25 cellular contexts compared by ENCODE assay signal in the genomic region with DNA sequence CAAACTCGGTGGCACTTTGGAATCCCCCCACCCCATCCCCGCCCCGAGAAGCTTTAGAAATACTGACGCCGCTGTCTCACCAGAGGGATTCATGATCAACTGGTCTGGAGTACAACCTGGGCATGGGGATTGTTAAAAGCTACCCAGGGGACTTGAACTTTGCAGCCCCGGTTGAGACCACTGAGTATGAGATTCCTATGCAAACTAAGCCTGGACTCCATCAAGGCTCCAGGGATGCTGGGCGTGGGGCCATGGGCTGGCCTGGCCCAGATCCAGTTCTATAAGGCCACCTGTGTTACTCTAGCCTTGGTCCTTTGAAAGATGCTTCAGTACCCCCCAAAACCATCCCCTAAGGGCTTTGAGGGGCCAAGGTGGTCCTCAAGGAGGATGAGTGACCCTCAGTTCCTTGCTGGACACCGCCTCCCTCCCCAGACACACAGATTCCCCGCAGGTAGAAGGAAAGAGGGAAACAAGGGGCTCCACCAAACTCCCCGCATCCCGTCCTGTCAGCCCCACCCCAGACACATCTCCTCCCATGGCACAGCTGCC.
DNase-seq lines count a peak whose midpoint lies in the region; ATAC-seq and TF ChIP-seq lines count a peak whose summit lies in the region.
"Had no signal": no experiment of that assay in that cellular context is flagged by ENCODE, and none has a peak within 500 bp of the region (broad histone marks: within the 10 kb centered on the region; RNA-seq: fewer than 3 reads in every experiment).

No MANE protein-coding gene starts in this region.

- H3K9me3 ChIP-seq in T-helper 17 cell (ENCODE audit: control insufficient read depth, low read length, poor library complexity, severe bottlenecking) (no peaks in the 10 kb centered on the region), testis (no peaks in the 10 kb centered on the region)
- H3K9me3 ChIP-seq: psoas muscle had no signal

- DNase-seq in activated CD4-positive, alpha-beta memory T cell treated with anti-CD3 and anti-CD28 coated beads, Interleukin-2, amount 10 ng/mL, durations not matched to agents 7 days and 5 days = peak; percentile 9
- DNase-seq in activated CD4-positive, alpha-beta memory T cell treated with anti-CD3 and anti-CD28 coated beads for 36 hours = no peak
- DNase-seq in T-helper 17 cell (no peak), mucosa of gallbladder (ENCODE audit: low spot score) (peak; percentile 7), testis (peak; percentile 7), NAMALWA (ENCODE audit: low spot score) (no peak), HT-29 (ENCODE audit: low spot score) (no peak)
- no peak for DNase-seq in activated naive CD8-positive, alpha-beta T cell treated with anti-CD3 and anti-CD28 coated beads for 36 hours
- DNase-seq: Calu3; cortex of kidney; DMS79 treated with DMSO at 0.1 percent for 48 hours; effector memory CD8-positive, alpha-beta T cell; GF-D8; glutamatergic neuron; left ventricle myocardium superior; mesendoderm; NCI-H1436; NCI-H345; psoas muscle; SHP77 treated with DMSO at 0.1 percent for 48 hours; SW 1271 had no signal

- no peak overlapping the region for H3K4me3 ChIP-seq in testis
- H3K4me3 ChIP-seq: cardiac muscle cell, psoas muscle had no signal

- POLR2A ChIA-PET in activated CD4-positive, alpha-beta memory T cell treated with anti-CD3 and anti-CD28 coated beads, Interleukin-2, amount 10 ng/mL, durations not matched to agents 7 days and 5 days (lab: Charles Lee) = no interaction called here
- POLR2A ChIA-PET in activated CD4-positive, alpha-beta memory T cell treated with anti-CD3 and anti-CD28 coated beads for 36 hours (lab: Charles Lee) = no interaction called here

- H3K9me3 Mint-ChIP-seq in activated CD4-positive, alpha-beta memory T cell treated with anti-CD3 and anti-CD28 coated beads, Interleukin-2, amount 10 ng/mL, durations not matched to agents 7 days and 5 days = no peaks in the 10 kb centered on the region
- H3K9me3 Mint-ChIP-seq in activated CD4-positive, alpha-beta memory T cell treated with anti-CD3 and anti-CD28 coated beads for 36 hours = no peaks in the 10 kb centered on the region
- H3K9me3 Mint-ChIP-seq in activated naive CD8-positive, alpha-beta T cell treated with anti-CD3 and anti-CD28 coated beads for 36 hours = no peaks in the 10 kb centered on the region
- H3K9me3 Mint-ChIP-seq: effector memory CD8-positive, alpha-beta T cell; stimulated activated memory B cell treated with anti-CD40 and anti-IgM and Interleukin-4, amounts not matched to agents 10 μg/mL and 1 μg/mL and 100 μg/mL, for 72 hours had no signal

- H3K27me3 Mint-ChIP-seq in activated CD4-positive, alpha-beta memory T cell treated with anti-CD3 and anti-CD28 coated beads, Interleukin-2, amount 10 ng/mL, durations not matched to agents 7 days and 5 days = no peaks in the 10 kb centered on the region
- peaks cover 8% of the 10 kb centered on the region for H3K27me3 Mint-ChIP-seq in activated CD4-positive, alpha-beta memory T cell treated with anti-CD3 and anti-CD28 coated beads for 36 hours
- H3K27me3 Mint-ChIP-seq in T-helper 17 cell = peaks cover 20% of the 10 kb centered on the region
- peaks cover 4% of the 10 kb centered on the region for H3K27me3 Mint-ChIP-seq in activated naive CD8-positive, alpha-beta T cell treated with anti-CD3 and anti-CD28 coated beads for 36 hours

- intact Hi-C loops in activated CD4-positive, alpha-beta memory T cell treated with anti-CD3 and anti-CD28 coated beads for 36 hours (cut with micrococcal nuclease) = loop anchor here (10.0 kb wide), 1 partner anchor 74 kb away; a partner anchor contains a TSS
- intact Hi-C loops in testis (cut with DNase I; ENCODE audit: low total_unique reads) = no loop called here

- no peaks in the 10 kb centered on the region for H3K4me1 Mint-ChIP-seq in activated CD4-positive, alpha-beta memory T cell treated with anti-CD3 and anti-CD28 coated beads, Interleukin-2, amount 10 ng/mL, durations not matched to agents 7 days and 5 days
- H3K4me1 Mint-ChIP-seq in activated CD4-positive, alpha-beta memory T cell treated with anti-CD3 and anti-CD28 coated beads for 36 hours (ENCODE audit: low read depth) = no peaks in the 10 kb centered on the region
- H3K4me1 Mint-ChIP-seq in T-helper 17 cell = no peaks in the 10 kb centered on the region
- H3K4me1 Mint-ChIP-seq in activated naive CD8-positive, alpha-beta T cell treated with anti-CD3 and anti-CD28 coated beads for 36 hours = no peaks in the 10 kb centered on the region
- H3K4me1 Mint-ChIP-seq: stimulated activated memory B cell treated with anti-CD40 and anti-IgM and Interleukin-4, amounts not matched to agents 10 μg/mL and 1 μg/mL and 100 μg/mL, for 72 hours had no signal

- no peaks in the 10 kb centered on the region for H3K4me1 ChIP-seq in testis
- H3K4me1 ChIP-seq: psoas muscle had no signal

- H3K36me3 Mint-ChIP-seq in activated CD4-positive, alpha-beta memory T cell treated with anti-CD3 and anti-CD28 coated beads, Interleukin-2, amount 10 ng/mL, durations not matched to agents 7 days and 5 days (ENCODE audit: low read depth) = no peaks in the 10 kb centered on the region
- H3K36me3 Mint-ChIP-seq in activated CD4-positive, alpha-beta memory T cell treated with anti-CD3 and anti-CD28 coated beads for 36 hours = no peaks in the 10 kb centered on the region
- no peaks in the 10 kb centered on the region for H3K36me3 Mint-ChIP-seq in T-helper 17 cell (ENCODE audit: low read depth)
- H3K36me3 Mint-ChIP-seq in activated naive CD8-positive, alpha-beta T cell treated with anti-CD3 and anti-CD28 coated beads for 36 hours = no peaks in the 10 kb centered on the region
- H3K36me3 Mint-ChIP-seq: stimulated activated memory B cell treated with anti-CD40 and anti-IgM and Interleukin-4, amounts not matched to agents 10 μg/mL and 1 μg/mL and 100 μg/mL, for 72 hours had no signal

- CTCF ChIA-PET in activated CD4-positive, alpha-beta memory T cell treated with anti-CD3 and anti-CD28 coated beads, Interleukin-2, amount 10 ng/mL, durations not matched to agents 7 days and 5 days (lab: Charles Lee) = no interaction called here
- CTCF ChIA-PET in activated CD4-positive, alpha-beta memory T cell treated with anti-CD3 and anti-CD28 coated beads for 36 hours (lab: Charles Lee) = no interaction called here

- no peak for TF ChIP-seq POLR2A in testis (IDR thresholded peaks at IDR 0.05)

- no peak for TF ChIP-seq CTCF in testis (IDR thresholded peaks at IDR 0.05)

- no peak overlapping the region for H3K27ac ChIP-seq in testis
- H3K27ac ChIP-seq: cardiac muscle cell, psoas muscle had no signal

- no peak overlapping the region for H3K27ac Mint-ChIP-seq in activated CD4-positive, alpha-beta memory T cell treated with anti-CD3 and anti-CD28 coated beads, Interleukin-2, amount 10 ng/mL, durations not matched to agents 7 days and 5 days
- H3K27ac Mint-ChIP-seq in activated CD4-positive, alpha-beta memory T cell treated with anti-CD3 and anti-CD28 coated beads for 36 hours = no peak overlapping the region
- no peak overlapping the region for H3K27ac Mint-ChIP-seq in T-helper 17 cell
- H3K27ac Mint-ChIP-seq in activated naive CD8-positive, alpha-beta T cell treated with anti-CD3 and anti-CD28 coated beads for 36 hours = no peak overlapping the region
- H3K27ac Mint-ChIP-seq: effector memory CD8-positive, alpha-beta T cell; stimulated activated memory B cell treated with anti-CD40 and anti-IgM and Interleukin-4, amounts not matched to agents 10 μg/mL and 1 μg/mL and 100 μg/mL, for 72 hours had no signal

- H3K36me3 ChIP-seq in testis (ENCODE audit: low read depth, missing control alignments) = no peaks in the 10 kb centered on the region
- H3K36me3 ChIP-seq: cardiac muscle cell had no signal

- 88 to 89% methylated on average over 11 of the region's 11 CpGs for WGBS in testis, 2 donors

- H3K27me3 ChIP-seq in testis = no peaks in the 10 kb centered on the region
- H3K27me3 ChIP-seq: cardiac muscle cell had no signal

- no peak for ATAC-seq in T-helper 17 cell
- ATAC-seq: effector memory CD8-positive, alpha-beta T cell; HCT116; left ventricle myocardium superior; psoas muscle; sciatic nerve; stimulated activated memory B cell treated with anti-CD40 and anti-IgM and Interleukin-4, amounts not matched to agents 10 μg/mL and 1 μg/mL and 100 μg/mL, for 72 hours had no signal

- no peak overlapping the region for H3K4me3 Mint-ChIP-seq in activated CD4-positive, alpha-beta memory T cell treated with anti-CD3 and anti-CD28 coated beads, Interleukin-2, amount 10 ng/mL, durations not matched to agents 7 days and 5 days
- no peak overlapping the region for H3K4me3 Mint-ChIP-seq in activated CD4-positive, alpha-beta memory T cell treated with anti-CD3 and anti-CD28 coated beads for 36 hours
- H3K4me3 Mint-ChIP-seq in T-helper 17 cell = peak overlapping the region; percentile 19
- H3K4me3 Mint-ChIP-seq in activated naive CD8-positive, alpha-beta T cell treated with anti-CD3 and anti-CD28 coated beads for 36 hours = no peak overlapping the region
- H3K4me3 Mint-ChIP-seq: effector memory CD8-positive, alpha-beta T cell; stimulated activated memory B cell treated with anti-CD40 and anti-IgM and Interleukin-4, amounts not matched to agents 10 μg/mL and 1 μg/mL and 100 μg/mL, for 72 hours had no signal

Comparison
In these comparisons a context has a peak if more than half of its experiments do, and no peak if none do; other contexts are left out.
1. DNase-seq: peak in activated CD4-positive, alpha-beta memory T cell treated with anti-CD3 and anti-CD28 coated beads, Interleukin-2, amount 10 ng/mL, durations not matched to agents 7 days and 5 days (single experiment), mucosa of gallbladder (single experiment) and testis (single experiment); none in activated CD4-positive, alpha-beta memory T cell treated with anti-CD3 and anti-CD28 coated beads for 36 hours (single experiment), T-helper 17 cell (0 of 3), NAMALWA (single experiment), activated naive CD8-positive, alpha-beta T cell treated with anti-CD3 and anti-CD28 coated beads for 36 hours (single experiment) and HT-29 (single experiment).